Comparison of ENCODE assay signal across 29 cellular contexts in genomic region chr5:87105577-87105976, GRCh38.
"Had no signal": no experiment of that assay in that cellular context is flagged by ENCODE, and none has a peak within 500 bp of the region (broad histone marks: within the 10 kb centered on the region; RNA-seq: fewer than 3 reads in every experiment).

No MANE protein-coding gene starts in this region.

- H3K9ac ChIP-seq: neural progenitor cell, parathyroid adenoma had no signal

- H3K27ac ChIP-seq: neural progenitor cell, ovary, parathyroid adenoma, psoas muscle, right lobe of liver, sigmoid colon, stomach, thoracic aorta, thyroid gland, tibial nerve, upper lobe of left lung, vagina had no signal

- DNase-seq: natural killer cell; occipital lobe; ovary; posterior cingulate gyrus; psoas muscle; right cardiac atrium; right lobe of liver; sigmoid colon; small intestine; stimulated activated CD4-positive, alpha-beta T cell treated with anti-CD3 and anti-CD28 coated beads, Interleukin-15, amount 100 ng/mL, for 24 hours; stimulated activated CD4-positive, alpha-beta T cell treated with anti-CD3 and anti-CD28 coated beads, Interleukin-2, amount 100 ng/mL, for 24 hours; stimulated activated CD4-positive, alpha-beta T cell treated with anti-CD3 and anti-CD28 coated beads, Interleukin-2, amount 100 ng/mL, for 48 hours; stimulated activated CD4-positive, alpha-beta T cell treated with anti-CD3 and anti-CD28 coated beads, Interleukin-4, amount 100 ng/mL, for 24 hours; stimulated activated naive B cell treated with anti-CD40 and anti-IgM and Interleukin-4, amounts not matched to agents 10 μg/mL and 1 μg/mL and 100 μg/mL, for 72 hours; stimulated activated naive CD4-positive, alpha-beta T cell treated with Interleukin-2 at 50 U/mL for 16 hours; stomach; thyroid gland; trophoblast cell; upper lobe of left lung had no signal

- H3K27me3 Mint-ChIP-seq: progenitor cell of endocrine pancreas; stimulated activated naive B cell treated with anti-CD40 and anti-IgM and Interleukin-4, amounts not matched to agents 10 μg/mL and 1 μg/mL and 100 μg/mL, for 72 hours; stimulated activated naive CD8-positive, alpha-beta T cell treated with anti-CD3 and anti-CD28 coated beads, Interleukin-15, Interleukin-2, amounts not matched to agents 100 ng/mL and 50 ng/mL, for 24 hours had no signal

- FAIRE-seq: small intestine, urothelium cell line had no signal

- H3K4me2 ChIP-seq: neural progenitor cell had no signal

- H3K4me1 Mint-ChIP-seq: nephron, neural progenitor cell had no signal

- H3K27ac Mint-ChIP-seq: natural killer cell; nephron; neural progenitor cell; progenitor cell of endocrine pancreas; stimulated activated effector memory CD8-positive, alpha-beta T cell treated with anti-CD3 and anti-CD28 coated beads, Interleukin-12 subunit alpha, Interleukin-12 subunit beta, amount 100 ng/mL, for 72 hours; stimulated activated naive B cell treated with anti-CD40 and anti-IgM and Interleukin-4, amounts not matched to agents 10 μg/mL and 1 μg/mL and 100 μg/mL, for 72 hours; stimulated activated naive CD8-positive, alpha-beta T cell treated with anti-CD3 and anti-CD28 coated beads, Interleukin-15, Interleukin-2, amounts not matched to agents 100 ng/mL and 50 ng/mL, for 24 hours had no signal

- H3K27me3 ChIP-seq: neural progenitor cell, ovary, right lobe of liver, sigmoid colon, stomach, thyroid gland, tibial nerve, upper lobe of left lung, vagina had no signal

- H3K4me3 ChIP-seq: neural progenitor cell, ovary, psoas muscle, right lobe of liver, sigmoid colon, stomach, thoracic aorta, thyroid gland, tibial nerve, upper lobe of left lung, vagina had no signal

- ATAC-seq: natural killer cell; psoas muscle; right cardiac atrium; right lobe of liver; stimulated activated effector memory CD8-positive, alpha-beta T cell treated with anti-CD3 and anti-CD28 coated beads, Interleukin-12 subunit alpha, Interleukin-12 subunit beta, amount 100 ng/mL, for 72 hours; stimulated activated naive B cell treated with anti-CD40 and anti-IgM and Interleukin-4, amounts not matched to agents 10 μg/mL and 1 μg/mL and 100 μg/mL, for 72 hours had no signal

- H3K36me3 ChIP-seq: neural progenitor cell, ovary, right lobe of liver, sigmoid colon, stomach, thoracic aorta, thyroid gland, tibial nerve, upper lobe of left lung, vagina had no signal

- H3K79me2 ChIP-seq: parathyroid adenoma had no signal

- H2AFZ ChIP-seq: neural progenitor cell, parathyroid adenoma had no signal

- H3K36me3 Mint-ChIP-seq: natural killer cell; neural progenitor cell; stimulated activated effector memory CD8-positive, alpha-beta T cell treated with anti-CD3 and anti-CD28 coated beads, Interleukin-12 subunit alpha, Interleukin-12 subunit beta, amount 100 ng/mL, for 72 hours had no signal

- H3K9me3 Mint-ChIP-seq: nephron had no signal

- H3K4me3 Mint-ChIP-seq: natural killer cell; nephron; neural progenitor cell; stimulated activated effector memory CD8-positive, alpha-beta T cell treated with anti-CD3 and anti-CD28 coated beads, Interleukin-12 subunit alpha, Interleukin-12 subunit beta, amount 100 ng/mL, for 72 hours; stimulated activated naive B cell treated with anti-CD40 and anti-IgM and Interleukin-4, amounts not matched to agents 10 μg/mL and 1 μg/mL and 100 μg/mL, for 72 hours; stimulated activated naive CD8-positive, alpha-beta T cell treated with anti-CD3 and anti-CD28 coated beads, Interleukin-15, Interleukin-2, amounts not matched to agents 100 ng/mL and 50 ng/mL, for 24 hours had no signal

- H3K4me1 ChIP-seq: neural progenitor cell, parathyroid adenoma, psoas muscle, right lobe of liver, sigmoid colon, stomach, upper lobe of left lung, vagina had no signal

- H3K9me3 ChIP-seq: ovary, psoas muscle, right lobe of liver, sigmoid colon, stomach, thoracic aorta, thyroid gland, tibial nerve, upper lobe of left lung, vagina had no signal
